ENCODE assay signal across 18 cellular contexts in the genomic region with DNA sequence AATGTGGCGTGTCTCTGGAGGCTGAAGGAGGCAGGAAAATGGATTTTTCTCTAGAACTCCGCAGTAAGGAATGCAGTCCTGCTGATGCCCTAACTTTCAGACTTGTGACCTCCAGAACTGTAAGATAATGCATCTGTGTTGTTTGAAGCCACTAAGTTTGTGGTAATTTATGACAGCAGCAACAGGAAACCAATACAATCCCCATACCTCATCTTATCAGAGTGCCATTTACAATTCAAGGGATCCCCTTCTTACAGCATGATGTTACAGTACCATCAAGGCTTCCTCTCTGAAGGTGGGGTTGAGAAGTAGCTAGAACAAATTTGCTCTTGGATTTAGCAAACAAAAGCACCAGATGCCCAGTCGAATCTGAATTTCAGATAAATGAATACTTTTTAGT. TPM values are rescaled to one million over a fixed set of nuclear protein-coding genes. Genes with fewer than 3 reads are reported as not detected.
DNase-seq lines count a peak whose midpoint lies in the region; ATAC-seq and TF ChIP-seq lines count a peak whose summit lies in the region.
"Had no signal": no experiment of that assay in that cellular context is flagged by ENCODE, and none has a peak within 500 bp of the region (broad histone marks: within the 10 kb centered on the region; RNA-seq: fewer than 3 reads in every experiment).

No MANE protein-coding gene starts in this region.

- no peaks in the 10 kb centered on the region for H3K36me3 ChIP-seq in Loucy (ENCODE audit: insufficient read depth, low read length)
- H3K36me3 ChIP-seq: HAP-1 had no signal

- no peaks in the 10 kb centered on the region for H4K20me1 ChIP-seq in Loucy (ENCODE audit: insufficient read depth, low read length, poor library complexity, severe bottlenecking)

- peaks cover 99% of the 10 kb centered on the region for H3K4me1 Mint-ChIP-seq in mesothelial cell of epicardium
- H3K4me1 Mint-ChIP-seq in type B pancreatic cell (ENCODE audit: unreplicated experiment), result peaks cover 59% of the 10 kb centered on the region
- H3K4me1 Mint-ChIP-seq: CD8-positive, alpha-beta memory T cell had no signal

- H3K36me3 Mint-ChIP-seq in mesothelial cell of epicardium (no peaks in the 10 kb centered on the region), type B pancreatic cell (no peaks in the 10 kb centered on the region)
- H3K36me3 Mint-ChIP-seq: CD8-positive, alpha-beta memory T cell had no signal

- no peak overlapping the region for H2AFZ ChIP-seq in Loucy (ENCODE audit: low read length)

- no peak overlapping the region for H3K9ac ChIP-seq in Loucy (ENCODE audit: low read depth, low read length, poor library complexity, severe bottlenecking)

- no peaks in the 10 kb centered on the region for H3K9me2 ChIP-seq in Loucy (replicated peaks; ENCODE audit: low read depth, low read length)

- H3K27ac Mint-ChIP-seq in mesothelial cell of epicardium (peak overlapping the region; percentile 99), type B pancreatic cell (peak overlapping the region; percentile 96)
- H3K27ac Mint-ChIP-seq: CD8-positive, alpha-beta memory T cell had no signal

- peaks cover 30% of the 10 kb centered on the region for H3K27me3 ChIP-seq in Loucy (ENCODE audit: insufficient read depth, low read length, poor library complexity, severe bottlenecking)

- no peaks in the 10 kb centered on the region for H3K9me3 ChIP-seq in Loucy (ENCODE audit: insufficient read depth, low read depth, low read length)
- H3K9me3 ChIP-seq: A549, Caco-2, HAP-1 had no signal

- no peaks in the 10 kb centered on the region for H3K27me3 Mint-ChIP-seq in mesothelial cell of epicardium (ENCODE audit: low read depth)
- H3K27me3 Mint-ChIP-seq in type B pancreatic cell, result no peaks in the 10 kb centered on the region

- DNase-seq in DMS53 treated with DMSO at 0.1 percent for 48 hours (lab: John Stamatoyannopoulos, UW; ENCODE audit: unreplicated experiment) (peak; percentile 65), mesothelial cell of epicardium (ENCODE audit: low spot score in 2 of 2, unreplicated experiment in 2 of 2) (no peak), type B pancreatic cell (ENCODE audit: extremely low spot score, unreplicated experiment) (no peak), retina (no peak)
- DNase-seq in stimulated activated naive CD8-positive, alpha-beta T cell treated with anti-CD3 and anti-CD28 coated beads, Interleukin-15, Interleukin-2, amounts not matched to agents 100 U/mL and 50 U/mL, for 24 hours, result no peak
- DNase-seq: Caco-2; CD8-positive, alpha-beta memory T cell; DMS79; EL; GOT3; IMR-90; KG1 had no signal

- no peaks in the 10 kb centered on the region for H3F3A ChIP-seq in Loucy (ENCODE audit: low read depth)

- H3K4me3 Mint-ChIP-seq in mesothelial cell of epicardium, result no peak overlapping the region
- H3K4me3 Mint-ChIP-seq in type B pancreatic cell, result no peak overlapping the region
- H3K4me3 Mint-ChIP-seq: CD8-positive, alpha-beta memory T cell had no signal

- H3K79me2 ChIP-seq in Loucy (ENCODE audit: insufficient read depth, low read length), result no peaks in the 10 kb centered on the region

- no peak for TF ChIP-seq CTCF in Loucy (conservative IDR thresholded peaks at IDR 0.05; ENCODE audit: low read length)
- TF ChIP-seq CTCF in mesothelial cell of epicardium (IDR thresholded peaks at IDR 0.05; ENCODE audit: unreplicated experiment), result no peak
- no peak for TF ChIP-seq CTCF in type B pancreatic cell (conservative IDR thresholded peaks at IDR 0.05)

- H3K4me1 ChIP-seq in Loucy (ENCODE audit: insufficient read depth, low read length, poor library complexity, severe bottlenecking), result peaks cover 56% of the 10 kb centered on the region
- H3K4me1 ChIP-seq: HAP-1 had no signal

- peak overlapping the region; percentile 35 for H3K4me2 ChIP-seq in Loucy (ENCODE audit: low read depth, low read length, poor library complexity, severe bottlenecking)
- H3K4me2 ChIP-seq: A549 had no signal

- no peak overlapping the region for H3K4me3 ChIP-seq in Loucy (ENCODE audit: low read length, poor library complexity, severe bottlenecking)
- H3K4me3 ChIP-seq: A549, HAP-1 had no signal

- H3K9me3 Mint-ChIP-seq in mesothelial cell of epicardium (no peaks in the 10 kb centered on the region), type B pancreatic cell (no peaks in the 10 kb centered on the region)
- H3K9me3 Mint-ChIP-seq: CD8-positive, alpha-beta memory T cell had no signal

- no peak for ATAC-seq in stimulated activated naive CD8-positive, alpha-beta T cell treated with anti-CD3 and anti-CD28 coated beads, Interleukin-15, Interleukin-2, amounts not matched to agents 100 U/mL and 50 U/mL, for 24 hours
- ATAC-seq in HG03159 (IDR thresholded peaks at IDR 0.05; ENCODE audit: unreplicated experiment), result no peak
- ATAC-seq in HG02885 (IDR thresholded peaks at IDR 0.05; ENCODE audit: poor library complexity, unreplicated experiment), result no peak
- ATAC-seq: A549 had no signal

RNA-seq across cellular contexts. Expression of a gene that starts 21.6 kb away (rescaled TPM):
- total RNA-seq in mesothelial cell of epicardium (12.7 to 14.5 TPM (median 14.4 TPM) in 3 replicates), type B pancreatic cell (ENCODE audit: low replicate concordance) (3.2 and 6.4 TPM in 2 replicates)
- total RNA-seq: CD8-positive, alpha-beta memory T cell; HT-29 had no signal
